13 cellular contexts compared by ENCODE assay signal in the genomic region with DNA sequence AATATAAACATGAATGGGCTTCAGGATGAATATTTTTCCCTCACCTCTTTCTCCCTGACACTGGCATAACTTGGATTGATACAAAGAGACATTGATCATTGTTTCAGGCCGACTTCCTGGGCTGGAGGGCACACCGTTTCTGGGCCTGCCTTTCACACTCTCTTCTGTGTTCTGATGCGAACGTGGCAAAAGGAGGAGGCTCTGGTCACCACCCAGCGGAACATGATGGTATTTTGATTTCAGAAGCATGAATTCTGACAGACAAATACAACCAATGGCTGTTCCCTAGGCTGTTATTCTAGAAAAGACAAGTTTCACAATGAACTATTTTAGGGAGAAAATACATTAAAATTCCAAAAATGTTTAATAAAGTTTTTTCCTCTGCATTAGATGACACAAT.
"Had no signal": no experiment of that assay in that cellular context is flagged by ENCODE, and none has a peak within 500 bp of the region (broad histone marks: within the 10 kb centered on the region; RNA-seq: fewer than 3 reads in every experiment).

No MANE protein-coding gene starts in this region.

- H3K27ac ChIP-seq: ascending aorta, gastrocnemius medialis, heart left ventricle, neural progenitor cell, suprapubic skin had no signal

- H3K4me1 ChIP-seq: ascending aorta, gastrocnemius medialis, heart left ventricle, neural progenitor cell, suprapubic skin had no signal

- DNase-seq: activated CD4-positive, alpha-beta T cell treated with anti-CD3 and anti-CD28 coated beads, Interleukin-2, amount 50 U/mL, for 48 hours; activated naive CD4-positive, alpha-beta T cell treated with anti-CD3 and anti-CD28 coated beads for 36 hours; gastrocnemius medialis; heart left ventricle; T1000 had no signal

- H3K4me2 ChIP-seq: neural progenitor cell had no signal

- H2AFZ ChIP-seq: neural progenitor cell had no signal

- H3K36me3 Mint-ChIP-seq: neural progenitor cell had no signal

- H3K4me1 Mint-ChIP-seq: activated T-helper 17 cell treated with anti-CD3 and anti-CD28 coated beads, Interleukin-2, amount 50 U/mL, for 72 hours had no signal

- ATAC-seq: activated T-helper 17 cell treated with anti-CD3 and anti-CD28 coated beads, Interleukin-2, amount 50 U/mL, for 72 hours; gastrocnemius medialis; heart left ventricle; sciatic nerve had no signal

- H3K9ac ChIP-seq: neural progenitor cell had no signal

- H3K4me3 Mint-ChIP-seq: activated naive CD4-positive, alpha-beta T cell treated with anti-CD3 and anti-CD28 coated beads for 36 hours; activated T-helper 17 cell treated with anti-CD3 and anti-CD28 coated beads, Interleukin-2, amount 50 U/mL, for 72 hours; neural progenitor cell; stimulated activated naive CD8-positive, alpha-beta T cell treated with anti-CD3 and anti-CD28 coated beads, Interleukin-15, Interleukin-2, amounts not matched to agents 100 ng/mL and 50 ng/mL, for 24 hours had no signal

- FAIRE-seq: islet of Langerhans had no signal

- H3K27me3 ChIP-seq: ascending aorta, gastrocnemius medialis, neural progenitor cell, suprapubic skin had no signal

- H3K36me3 ChIP-seq: ascending aorta, gastrocnemius medialis, heart left ventricle, neural progenitor cell, suprapubic skin had no signal

- H3K27ac Mint-ChIP-seq: activated naive CD4-positive, alpha-beta T cell treated with anti-CD3 and anti-CD28 coated beads for 36 hours; activated T-helper 17 cell treated with anti-CD3 and anti-CD28 coated beads, Interleukin-2, amount 50 U/mL, for 72 hours; neural progenitor cell; stimulated activated naive CD8-positive, alpha-beta T cell treated with anti-CD3 and anti-CD28 coated beads, Interleukin-15, Interleukin-2, amounts not matched to agents 100 ng/mL and 50 ng/mL, for 24 hours had no signal

- H3K4me3 ChIP-seq: ascending aorta, gastrocnemius medialis, heart left ventricle, lung, neural progenitor cell, suprapubic skin had no signal

- H3K9me3 ChIP-seq: ascending aorta, gastrocnemius medialis, suprapubic skin had no signal
